8 cellular contexts compared by ENCODE assay signal in the genomic region with DNA sequence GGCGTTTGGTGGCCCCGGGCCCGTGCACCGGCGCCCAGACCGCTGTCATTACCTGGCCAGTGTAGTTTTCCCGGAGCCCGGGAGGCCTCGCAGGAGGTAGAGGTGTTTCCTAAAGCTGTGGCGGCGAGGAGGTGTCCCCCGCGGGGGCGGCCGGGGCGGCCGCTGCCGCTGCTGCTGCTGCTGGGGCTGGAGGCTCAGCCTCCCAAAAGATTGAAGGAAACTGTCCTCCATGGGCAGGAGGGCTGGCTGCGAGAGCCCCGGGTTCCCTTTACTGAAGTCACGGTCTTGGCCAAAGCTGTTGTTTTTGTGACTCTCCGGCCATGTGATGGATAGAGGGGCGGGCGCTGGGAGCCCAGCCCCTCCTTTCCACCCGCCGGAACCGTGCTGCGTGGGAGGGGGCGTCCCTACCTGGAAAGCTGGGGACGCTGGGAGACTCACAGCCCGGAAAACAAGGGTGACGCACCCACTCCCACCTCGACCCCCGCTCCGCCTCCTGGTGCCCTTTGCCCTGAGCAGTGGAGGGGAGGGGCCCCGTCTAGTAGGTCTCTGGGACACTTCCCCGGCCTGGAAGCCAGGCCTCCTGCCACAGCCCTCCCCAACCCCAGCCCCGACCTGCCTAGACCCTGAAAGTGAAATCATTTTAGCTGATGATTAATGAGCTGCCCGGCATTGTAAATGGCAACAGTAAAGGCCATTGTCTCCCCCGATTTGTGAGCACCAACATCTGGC. TPM values are rescaled to one million over a fixed set of nuclear protein-coding genes. Genes with fewer than 3 reads are reported as not detected.
DNase-seq lines count a peak whose midpoint lies in the region; ATAC-seq and TF ChIP-seq lines count a peak whose summit lies in the region.

Gene N4BP2L1 (minus strand): TSS at position 279 of the 729 bp plus-strand sequence. CDS start 48 bp downstream, at position 231.

- peak within 1 kb of the TSS; percentile 69 for H3K4me3 Mint-ChIP-seq in Calu3 (ENCODE audit: low read depth, unreplicated experiment)

- H3K9ac ChIP-seq in SK-N-SH: peak within 1 kb of the TSS; percentile 48; the same call in 1 of the 2 replicates

- DNase-seq in Calu3 (peak; percentile 39), HT1080 (ENCODE audit: low read depth) (peak; percentile 43), SK-N-SH (peak; percentile 87), heart left ventricle (peak; percentile 72 to 85 (median 82)), pons (ENCODE audit: low spot score) (peak; percentile 86), tibial nerve (ENCODE audit: low spot score in 2 of 2) (peak; percentile 63 to 80)
- peak; percentile 83 for DNase-seq in activated naive CD4-positive, alpha-beta T cell treated with anti-CD3 and anti-CD28 coated beads, Interleukin-2, amount 50 U/mL, for 16 hours

- no peaks in the 10 kb centered on the region for H3F3A ChIP-seq in SK-N-SH (replicated peaks; ENCODE audit: insufficient read depth)

- no peaks in the 10 kb centered on the region for H3K27me3 Mint-ChIP-seq in Calu3 (ENCODE audit: unreplicated experiment)

- H3K9me3 ChIP-seq in SK-N-SH (no peaks in the 10 kb centered on the region), heart left ventricle (no peaks in the 10 kb centered on the region), tibial nerve (no peaks in the 10 kb centered on the region)

- peaks cover 0 to 14% of the 10 kb centered on the region in 2 experiments; a peak in 2 of 4 replicates for H3K4me1 ChIP-seq in SK-N-SH (ENCODE audit: control insufficient read depth in 1 of 2, insufficient read depth in 2 of 2, low read depth in 1 of 2, low read length in 1 of 2)
- peaks cover 0 to 55% (median 17%) of the 10 kb centered on the region in 12 donors for H3K4me1 ChIP-seq in heart left ventricle
- peaks cover 0 to 32% (median 13%) of the 10 kb centered on the region in 4 donors for H3K4me1 ChIP-seq in tibial nerve

- peak within 1 kb of the TSS; percentile 89 for H3K4me2 ChIP-seq in SK-N-SH

- H4K20me1 ChIP-seq in SK-N-SH (ENCODE audit: insufficient read depth): no peaks in the 10 kb centered on the region

- peaks cover 0 to 3% of the 10 kb centered on the region in 2 experiments for H3K36me3 ChIP-seq in SK-N-SH (replicated peaks in 1 of 2; ENCODE audit: control insufficient read depth in 1 of 2, insufficient read depth in 2 of 2, low read length in 1 of 2)
- peaks cover 0 to 34% (median 12%) of the 10 kb centered on the region in 9 donors for H3K36me3 ChIP-seq in heart left ventricle
- H3K36me3 ChIP-seq in tibial nerve: peaks cover 0 to 8% (median 0%) of the 10 kb centered on the region in 3 donors

- no peak for TF ChIP-seq RAD21 in SK-N-SH (IDR thresholded peaks at IDR 0.05; ENCODE audit: low read length)

- TF ChIP-seq CTCF in Calu3 (IDR thresholded peaks at IDR 0.05; ENCODE audit: unreplicated experiment) (no peak), SK-N-SH (IDR thresholded peaks at IDR 0.05) (no peak), heart left ventricle (IDR thresholded peaks at IDR 0.05) (no peak), tibial nerve (IDR thresholded peaks at IDR 0.05) (no peak)

- no peaks in the 10 kb centered on the region for H3K79me2 ChIP-seq in SK-N-SH (ENCODE audit: insufficient read depth)

- ATAC-seq in GM19468 (IDR thresholded peaks at IDR 0.05; ENCODE audit: extremely low read depth, unreplicated experiment): peak; percentile 44
- ATAC-seq in heart left ventricle: peak; percentile 75 to 88 (median 78)

- no TSS peak for BruUV-seq in Calu3 (replicated peaks; lab: Mats Ljungman, UMichigan)

- H3K27ac ChIP-seq in SK-N-SH (ENCODE audit: low read depth in 2 of 2, low read length in 1 of 2): peak within 1 kb of the TSS in 1 of 2 experiments; percentile 36; a peak in 1 of 4 replicates
- peak within 1 kb of the TSS; percentile 56 to 98 (median 88) for H3K27ac ChIP-seq in heart left ventricle
- H3K27ac ChIP-seq in tibial nerve: peak within 1 kb of the TSS; percentile 75 to 99 (median 96)

- peak in 1 of 2 donors; percentile 89 for TF ChIP-seq POLR2A in heart left ventricle (IDR thresholded peaks at IDR 0.05)
- peak; percentile 89 to 96 for TF ChIP-seq POLR2A in tibial nerve (IDR thresholded peaks at IDR 0.05)

- intact Hi-C loops in Calu3 (cut with micrococcal nuclease; ENCODE audit: unreplicated experiment): no loop called here
- intact Hi-C loops in heart left ventricle (cut with DNase I): loop anchor here in 2 of 10 donors (5.0 kb wide), 1 partner anchor 109 kb away; the partner anchor contains the start of gene N4BP2L2 (in 2 of the 2)

- H3K4me3 ChIP-seq in SK-N-SH (ENCODE audit: low read depth in 2 of 2, low read length in 1 of 2): peak within 1 kb of the TSS; percentile 71 to 83
- H3K4me3 ChIP-seq in heart left ventricle: peak within 1 kb of the TSS; percentile 65 to 95 (median 80)
- H3K4me3 ChIP-seq in tibial nerve: peak within 1 kb of the TSS; percentile 63 to 93 (median 81)

- no peak for TF ChIP-seq EP300 in SK-N-SH (IDR thresholded peaks at IDR 0.05; ENCODE audit: borderline replicate concordance in 1 of 2, low read depth in 1 of 2, low read length in 1 of 2)
- TF ChIP-seq EP300 in tibial nerve (IDR thresholded peaks at IDR 0.05): peak; percentile 50 to 99

- peaks cover 20% of the 10 kb centered on the region for H3K4me1 Mint-ChIP-seq in Calu3 (ENCODE audit: low read depth, unreplicated experiment)

- H3K27ac Mint-ChIP-seq in Calu3 (ENCODE audit: unreplicated experiment): no peak within 1 kb of the TSS

- H3K9me2 ChIP-seq in SK-N-SH: no peaks in the 10 kb centered on the region

- peak within 1 kb of the TSS; percentile 93 for H2AFZ ChIP-seq in SK-N-SH (ENCODE audit: low read depth)

- CTCF ChIA-PET in Calu3 (lab: Charles Lee): interaction anchor here (0.6 to 0.8 kb wide), 2 partner anchors 11 to 50 kb away, joined by 3 to 4 read pairs; no protein-coding TSS in a partner anchor
- CTCF ChIA-PET in SK-N-SH (lab: Yijun Ruan, JAX): interaction anchor here (0.7 to 1.5 kb wide), 7 partner anchors 13 to 223 kb away, joined by 3 to 5 read pairs (median 3); no protein-coding TSS in a partner anchor

- peaks cover 21% of the 10 kb centered on the region for H3K36me3 Mint-ChIP-seq in Calu3 (ENCODE audit: insufficient read depth, unreplicated experiment)

- POLR2A ChIA-PET in SK-N-SH (lab: Yijun Ruan, JAX): no interaction called here

- H3K9me3 Mint-ChIP-seq in Calu3 (ENCODE audit: low read depth, unreplicated experiment): no peaks in the 10 kb centered on the region

- WGBS in SK-N-SH (ENCODE audit: low lambda C conversion rate): 2% methylated on average over 9 of the region's 40 CpGs
- 1 to 8% (median 5%) methylated on average over 6 to 40 of the region's 40 CpGs for WGBS in heart left ventricle, 4 donors
- WGBS in tibial nerve, 2 donors: 1% methylated on average over 21 to 28 of the region's 40 CpGs

- H3K27me3 ChIP-seq in SK-N-SH (ENCODE audit: insufficient read depth) (no peaks in the 10 kb centered on the region), heart left ventricle (no peaks in the 10 kb centered on the region), tibial nerve (no peaks in the 10 kb centered on the region)

TF ChIP-seq in SK-N-SH, 30 proteins besides CTCF, POLR2A, EP300 and RAD21:
- TF ChIP-seq MXI1 (IDR thresholded peaks at IDR 0.05; ENCODE audit: low read depth, low read length): peak; percentile 67; the same call in 1 of the 2 replicates
- TF ChIP-seq, protein P1, sequence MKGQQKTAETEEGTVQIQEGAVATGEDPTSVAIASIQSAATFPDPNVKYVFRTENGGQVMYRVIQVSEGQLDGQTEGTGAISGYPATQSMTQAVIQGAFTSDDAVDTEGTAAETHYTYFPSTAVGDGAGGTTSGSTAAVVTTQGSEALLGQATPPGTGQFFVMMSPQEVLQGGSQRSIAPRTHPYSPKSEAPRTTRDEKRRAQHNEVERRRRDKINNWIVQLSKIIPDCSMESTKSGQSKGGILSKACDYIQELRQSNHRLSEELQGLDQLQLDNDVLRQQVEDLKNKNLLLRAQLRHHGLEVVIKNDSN (IDR thresholded peaks at IDR 0.05; ENCODE audit: borderline replicate concordance, low read depth): peak; percentile 71
- TF ChIP-seq FOXM1 (IDR thresholded peaks at IDR 0.05; ENCODE audit: low read depth): no peak

RNA-seq across cellular contexts. Expression of gene N4BP2L1, which starts in this region (rescaled TPM):
- total RNA-seq in Calu3 (2022) (2.4 and 2.6 TPM in 2 replicates), heart left ventricle (10 to 100 TPM in 2 of 9 donors, 1 to 10 TPM in 7; 2.1 to 14.8 (median 4.5) TPM), tibial nerve (10 to 100 TPM; 15.6 to 31.4 (median 24.5) TPM)
- 0.87 and 0.93 TPM in 2 replicates for total RNA-seq in HT1080 (2014; rRNA removed; shearing (Covaris generic))
- 1.4 and 1.9 TPM in 2 replicates for polyA plus RNA-seq in HT1080 (2015; cell fraction: cytosol; rRNA removed)
- 1.7 and 3.3 TPM in 2 replicates for polyA plus RNA-seq in HT1080 (2015; cell fraction: nucleus; rRNA removed)
- polyA plus RNA-seq in SK-N-SH (2012; rRNA removed) (1.2 and 1.3 TPM in 2 replicates), heart left ventricle (1 to 10 TPM; 3.2 to 8.2 TPM)
- polyA plus RNA-seq in SK-N-SH (2012; cell fraction: cytosol; rRNA removed): 1.2 and 1.4 TPM in 2 replicates
- 3.8 and 4.8 TPM in 2 replicates for polyA plus RNA-seq in SK-N-SH (2012; cell fraction: nucleus; rRNA removed)
